ENCODE assay signal across 19 cellular contexts in the genomic region with DNA sequence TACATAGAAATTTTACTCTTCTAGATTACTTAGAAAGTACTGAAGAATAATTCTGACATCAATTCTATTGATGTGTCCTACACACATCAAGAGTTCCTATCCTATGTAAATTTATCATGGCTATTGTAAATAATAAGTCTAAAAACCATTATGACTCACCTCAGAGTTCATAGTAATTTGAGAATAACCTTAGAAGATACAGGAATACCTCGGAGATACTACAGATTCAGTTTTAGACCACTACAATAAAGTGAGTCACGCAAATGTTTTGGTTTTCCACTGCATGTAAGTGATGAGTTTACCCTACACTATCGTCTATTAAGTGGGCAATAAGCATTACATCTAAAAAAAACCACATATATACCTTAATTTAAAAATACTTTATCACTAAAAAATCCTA.
DNase-seq lines count a peak whose midpoint lies in the region; ATAC-seq, FAIRE-seq and TF ChIP-seq lines count a peak whose summit lies in the region.
"Had no signal": no experiment of that assay in that cellular context is flagged by ENCODE, and none has a peak within 500 bp of the region (broad histone marks: within the 10 kb centered on the region; RNA-seq: fewer than 3 reads in every experiment).

No MANE protein-coding gene starts in this region.

- no TSS peak for BruUV-seq in IMR-90 (replicated peaks; lab: Mats Ljungman, UMichigan)

- H2BK120ac ChIP-seq in IMR-90 (ENCODE audit: low read depth, low read length) = no peak overlapping the region

- TF ChIP-seq CTCF in A549 (IDR thresholded peaks at IDR 0.05) = no peak
- TF ChIP-seq CTCF in IMR-90 (conservative IDR thresholded peaks at IDR 0.05; ENCODE audit: low read depth, low read length) = no peak
- no peak for TF ChIP-seq CTCF in astrocyte of the spinal cord (IDR thresholded peaks at IDR 0.05; ENCODE audit: low read depth, low read length)
- no peak for TF ChIP-seq CTCF in endothelial cell (IDR thresholded peaks at IDR 0.05; ENCODE audit: unreplicated experiment)

- no peak overlapping the region for H2BK5ac ChIP-seq in IMR-90 (ENCODE audit: low read depth, low read length, poor library complexity, severe bottlenecking)

- peak overlapping the region; percentile 5 for H3K4me3 Mint-ChIP-seq in endothelial cell (ENCODE audit: unreplicated experiment)
- H3K4me3 Mint-ChIP-seq: B cell; CD8-positive, alpha-beta T cell; H9 had no signal

- no peak overlapping the region for H2AK5ac ChIP-seq in IMR-90 (ENCODE audit: low read depth, low read length)

- no peak overlapping the region for H2AFZ ChIP-seq in IMR-90 (replicated peaks; ENCODE audit: low read length, poor library complexity)

- H3K4me2 ChIP-seq in A549 = no peak overlapping the region
- H3K4me2 ChIP-seq in IMR-90 (ENCODE audit: low read depth, low read length) = no peak overlapping the region
- H3K4me2 ChIP-seq: BLaER1 treated with 17β-estradiol and CSF1 and Interleukin-3, amounts not matched to agents 10 nM and 100 nM had no signal

- H3K36me3 Mint-ChIP-seq in endothelial cell (ENCODE audit: low read depth, unreplicated experiment) = peaks cover 52% of the 10 kb centered on the region

- H3K4ac ChIP-seq in IMR-90 (ENCODE audit: low read depth, low read length) = no peak overlapping the region

- H3K4me3 ChIP-seq in A549 (no peak overlapping the region), IMR-90 (ENCODE audit: insufficient read depth, low read depth, low read length) (no peak overlapping the region), astrocyte of the spinal cord (ENCODE audit: low read depth, low read length) (no peak overlapping the region)
- H3K4me3 ChIP-seq: BLaER1 treated with 17β-estradiol and CSF1 and Interleukin-3, amounts not matched to agents 10 nM and 100 nM had no signal

- no peak overlapping the region for H3K27ac Mint-ChIP-seq in endothelial cell (ENCODE audit: unreplicated experiment)
- H3K27ac Mint-ChIP-seq: B cell; CD8-positive, alpha-beta T cell; H9 had no signal

- H3K27me3 ChIP-seq in IMR-90 (ENCODE audit: control insufficient read depth, insufficient read depth, low read length) = no peaks in the 10 kb centered on the region
- H3K27me3 ChIP-seq: BLaER1 treated with 17β-estradiol and CSF1 and Interleukin-3, amounts not matched to agents 10 nM and 100 nM had no signal

- H3K36me3 ChIP-seq in IMR-90 (ENCODE audit: control insufficient read depth, insufficient read depth, low read length) = no peaks in the 10 kb centered on the region; the same call in 1 of the 2 replicates

- no peak overlapping the region for H3K56ac ChIP-seq in IMR-90 (ENCODE audit: extremely low read depth, insufficient read depth, low read length)

- no peaks in the 10 kb centered on the region for H3K9me1 ChIP-seq in IMR-90 (ENCODE audit: insufficient read depth, low read length)

- POLR2A ChIA-PET in A549 (lab: Yijun Ruan, JAX) = no interaction called here
- POLR2A ChIA-PET in IMR-90 (lab: Charles Lee; ENCODE audit: unreplicated experiment) = no interaction called here

- intact Hi-C loops in IMR-90 (cut with micrococcal nuclease) = no loop called here

- no peak for TF ChIP-seq EP300 in A549 (IDR thresholded peaks at IDR 0.05)

- H3K23ac ChIP-seq in IMR-90 (ENCODE audit: low read depth, low read length) = no peak overlapping the region

- peaks cover 0 to 11% of the 10 kb centered on the region in 2 experiments; a peak in 1 of 4 replicates for H3K79me1 ChIP-seq in IMR-90 (ENCODE audit: low read depth in 1 of 2, low read length in 2 of 2)

- no peaks in the 10 kb centered on the region for H3K27me3 Mint-ChIP-seq in endothelial cell (ENCODE audit: unreplicated experiment)
- H3K27me3 Mint-ChIP-seq: B cell had no signal

- no peak overlapping the region for H3K27ac ChIP-seq in A549
- no peak overlapping the region for H3K27ac ChIP-seq in IMR-90 (ENCODE audit: insufficient read depth, low read length)
- H3K27ac ChIP-seq: BLaER1 treated with 17β-estradiol and CSF1 and Interleukin-3, amounts not matched to agents 10 nM and 100 nM had no signal

- TF ChIP-seq POLR2A in A549 (IDR thresholded peaks at IDR 0.05; ENCODE audit: low read length) (no peak), IMR-90 (IDR thresholded peaks at IDR 0.05; ENCODE audit: low read depth, low read length) (no peak)

- no peaks in the 10 kb centered on the region for H3K9me3 Mint-ChIP-seq in endothelial cell (ENCODE audit: unreplicated experiment)

- H3K9me3 ChIP-seq in A549 (no peaks in the 10 kb centered on the region), IMR-90 (ENCODE audit: control insufficient read depth, insufficient read depth, low read length) (peaks cover 6% of the 10 kb centered on the region)

- no peak overlapping the region for H3K14ac ChIP-seq in IMR-90 (replicated peaks; ENCODE audit: low read depth, low read length)

- TF ChIP-seq RAD21 in A549 (conservative IDR thresholded peaks at IDR 0.05 in 1 of 2, IDR thresholded peaks at IDR 0.05 in 1 of 2) (no peak), IMR-90 (IDR thresholded peaks at IDR 0.05; ENCODE audit: low read length) (no peak)

- 81% methylated on average over 3 of the region's 3 CpGs for WGBS in A549 (ENCODE audit: missing lambda C conversion rate)
- WGBS in IMR-90 (ENCODE audit: extremely low coverage in 2 of 2, insufficient read length in 1 of 2), 2 experiments = no CpG with 5 or more reads among the region's 3 CpGs

- H2BK15ac ChIP-seq in IMR-90 (ENCODE audit: low read depth, low read length) = no peak overlapping the region

- in situ Hi-C loops in IMR-90 (cut with MboI; ENCODE audit: low sequenced_read_pairs) (no loop called here), astrocyte of the spinal cord (cut with HindIII; ENCODE audit: low sequenced_read_pairs) (no loop called here)

- H3K4me1 ChIP-seq in A549 = no peaks in the 10 kb centered on the region
- H3K4me1 ChIP-seq in IMR-90 (ENCODE audit: control insufficient read depth, insufficient read depth, low read length) = no peaks in the 10 kb centered on the region
- H3K4me1 ChIP-seq: BLaER1 treated with 17β-estradiol and CSF1 and Interleukin-3, amounts not matched to agents 10 nM and 100 nM had no signal

- H3K9ac ChIP-seq in IMR-90 (ENCODE audit: low read depth, low read length) = no peak overlapping the region
- H3K9ac ChIP-seq: BLaER1 treated with 17β-estradiol and CSF1 and Interleukin-3, amounts not matched to agents 10 nM and 100 nM had no signal

- H2AK9ac ChIP-seq in IMR-90 (replicated peaks; ENCODE audit: low read depth, low read length, poor library complexity) = no peak overlapping the region

- H4K5ac ChIP-seq in IMR-90 (ENCODE audit: low read depth, low read length) = no peak overlapping the region

- ATAC-seq in A549 (no peak), IMR-90 (ENCODE audit: low read depth) (no peak), HG02759 (IDR thresholded peaks at IDR 0.05; ENCODE audit: unreplicated experiment) (no peak)
- ATAC-seq: CD8-positive, alpha-beta T cell; HepG2 had no signal

- CTCF ChIA-PET in A549 (lab: Yijun Ruan, JAX) (no interaction called here), IMR-90 (lab: Yijun Ruan, JAX) (no interaction called here)

- DNase-seq in A549 (ENCODE audit: low read depth in 1 of 2, low spot score in 1 of 2) (no peak), IMR-90 (peak; percentile 37), astrocyte of the spinal cord (ENCODE audit: low read depth, low spot score) (peak; percentile 7), endothelial cell (ENCODE audit: low spot score) (no peak), NCI-H2171 (lab: John Stamatoyannopoulos, UW) (no peak), activated gamma-delta T cell treated with Interleukin-2 at 50 U/mL for 16 hours (no peak)
- DNase-seq: 8988T; Calu3; CD8-positive, alpha-beta T cell; DND-41; EL; H9 had no signal

- H3K4me1 Mint-ChIP-seq in endothelial cell (ENCODE audit: unreplicated experiment) = no peaks in the 10 kb centered on the region
- H3K4me1 Mint-ChIP-seq: B cell, H9 had no signal

- dilution Hi-C loops in IMR-90 (cut with HindIII; ENCODE audit: low sequenced_read_pairs, unreplicated experiment) = no loop called here

- no peaks in the 10 kb centered on the region for H4K20me1 ChIP-seq in IMR-90 (ENCODE audit: insufficient read depth, low read length)
- H4K20me1 ChIP-seq: BLaER1 treated with 17β-estradiol and CSF1 and Interleukin-3, amounts not matched to agents 10 nM and 100 nM had no signal

- H4K91ac ChIP-seq in IMR-90 (ENCODE audit: insufficient read depth, low read depth, low read length) = no peak overlapping the region

- no peak overlapping the region for H2BK20ac ChIP-seq in IMR-90 (ENCODE audit: low read depth, low read length)

- H4K8ac ChIP-seq in IMR-90 (ENCODE audit: low read depth in 2 of 2, low read length in 2 of 2) = no peak overlapping the region

- no peak for FAIRE-seq in A549 (lab: Jason Lieb, UNC)
- FAIRE-seq: G401.6, GM19239, H1, HepG2 had no signal

- H3K18ac ChIP-seq in IMR-90 (ENCODE audit: low read depth, low read length) = no peak overlapping the region

TF ChIP-seq in A549, 52 proteins besides CTCF, POLR2A, EP300 and RAD21:
- no peak for TF ChIP-seq MYC (IDR thresholded peaks at IDR 0.05; ENCODE audit: borderline replicate concordance, low read length)
- TF ChIP-seq FOSL2 (IDR thresholded peaks at IDR 0.05) = no peak
- TF ChIP-seq FOSL2 (CRISPR knock-in tag; IDR thresholded peaks at IDR 0.05) = peak; percentile 48; the same call in 1 of the 2 replicates

TF ChIP-seq in IMR-90, 13 proteins besides CTCF, POLR2A, EP300 and RAD21 (continues in another document):
- TF ChIP-seq CEBPB (IDR thresholded peaks at IDR 0.05; ENCODE audit: low read depth, low read length) (no peak), NFE2L2 (IDR thresholded peaks at IDR 0.05; ENCODE audit: low read depth, low read length) (no peak), BHLHE40 (IDR thresholded peaks at IDR 0.05; ENCODE audit: low read depth, low read length) (no peak), MAFK (IDR thresholded peaks at IDR 0.05; ENCODE audit: low read depth, low read length) (no peak), RCOR1 (IDR thresholded peaks at IDR 0.05; ENCODE audit: insufficient replicate concordance, low read length) (no peak)
- TF ChIP-seq, protein P1, sequence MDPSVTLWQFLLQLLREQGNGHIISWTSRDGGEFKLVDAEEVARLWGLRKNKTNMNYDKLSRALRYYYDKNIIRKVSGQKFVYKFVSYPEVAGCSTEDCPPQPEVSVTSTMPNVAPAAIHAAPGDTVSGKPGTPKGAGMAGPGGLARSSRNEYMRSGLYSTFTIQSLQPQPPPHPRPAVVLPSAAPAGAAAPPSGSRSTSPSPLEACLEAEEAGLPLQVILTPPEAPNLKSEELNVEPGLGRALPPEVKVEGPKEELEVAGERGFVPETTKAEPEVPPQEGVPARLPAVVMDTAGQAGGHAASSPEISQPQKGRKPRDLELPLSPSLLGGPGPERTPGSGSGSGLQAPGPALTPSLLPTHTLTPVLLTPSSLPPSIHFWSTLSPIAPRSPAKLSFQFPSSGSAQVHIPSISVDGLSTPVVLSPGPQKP (IDR thresholded peaks at IDR 0.05; ENCODE audit: borderline replicate concordance, low read depth, low read length) = no peak
- TF ChIP-seq, protein P2, sequence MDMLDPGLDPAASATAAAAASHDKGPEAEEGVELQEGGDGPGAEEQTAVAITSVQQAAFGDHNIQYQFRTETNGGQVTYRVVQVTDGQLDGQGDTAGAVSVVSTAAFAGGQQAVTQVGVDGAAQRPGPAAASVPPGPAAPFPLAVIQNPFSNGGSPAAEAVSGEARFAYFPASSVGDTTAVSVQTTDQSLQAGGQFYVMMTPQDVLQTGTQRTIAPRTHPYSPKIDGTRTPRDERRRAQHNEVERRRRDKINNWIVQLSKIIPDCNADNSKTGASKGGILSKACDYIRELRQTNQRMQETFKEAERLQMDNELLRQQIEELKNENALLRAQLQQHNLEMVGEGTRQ (IDR thresholded peaks at IDR 0.05; ENCODE audit: low read depth, low read length) = no peak

Comparison
In these comparisons a context has a peak if more than half of its experiments do, and no peak if none do; other contexts are left out.
1. DNase-seq: peak in IMR-90 (single experiment) and astrocyte of the spinal cord (single experiment); none in A549 (0 of 2), endothelial cell (single experiment), NCI-H2171 (single experiment) and activated gamma-delta T cell treated with Interleukin-2 at 50 U/mL for 16 hours (single experiment).